11 cellular contexts compared by ENCODE assay signal in the genomic region with DNA sequence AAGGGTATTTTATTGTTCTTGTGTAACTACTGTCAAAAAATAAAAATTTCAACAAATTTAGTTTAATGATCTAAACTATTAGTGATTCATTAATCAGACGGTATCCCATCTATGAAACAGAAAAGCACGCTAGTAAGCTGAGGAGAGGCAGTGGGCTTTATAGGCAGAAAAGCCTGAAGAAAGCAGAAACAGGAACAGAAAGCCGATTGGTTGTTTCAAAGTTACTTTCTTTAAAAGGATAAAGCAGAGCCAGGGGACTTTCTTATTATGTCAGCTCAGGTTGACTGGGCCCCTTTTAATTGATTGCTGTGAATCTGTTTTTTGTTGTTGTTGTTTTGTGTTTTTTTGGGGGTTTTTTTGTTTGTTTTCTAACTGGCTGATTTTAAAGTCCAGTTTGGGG.
DNase-seq lines count a peak whose midpoint lies in the region; ATAC-seq and TF ChIP-seq lines count a peak whose summit lies in the region.
"Had no signal": no experiment of that assay in that cellular context is flagged by ENCODE, and none has a peak within 500 bp of the region (broad histone marks: within the 10 kb centered on the region; RNA-seq: fewer than 3 reads in every experiment).

No MANE protein-coding gene starts in this region.

- TF ChIP-seq CTCF in left ventricle myocardium inferior (IDR thresholded peaks at IDR 0.05; ENCODE audit: borderline replicate concordance) (no peak), mammary epithelial cell (conservative IDR thresholded peaks at IDR 0.05 in 1 of 2, IDR thresholded peaks at IDR 0.05 in 1 of 2; ENCODE audit: extremely low read depth in 1 of 2, insufficient read depth in 1 of 2, low read depth in 1 of 2, low read length in 2 of 2) (no peak), tibial nerve (IDR thresholded peaks at IDR 0.05) (no peak)

- in situ Hi-C loops in mammary epithelial cell (cut with MboI; ENCODE audit: low sequenced_read_pairs in 2 of 2) = loop anchor here in 1 of 2 donors (5.0 kb wide), 1 partner anchor 54 kb away; no protein-coding TSS in a partner anchor

- H3K36me3 ChIP-seq in left ventricle myocardium inferior (no peaks in the 10 kb centered on the region), mammary epithelial cell (ENCODE audit: insufficient read depth, low read length) (no peaks in the 10 kb centered on the region), tibial nerve (no peaks in the 10 kb centered on the region)

- ATAC-seq in Right ventricle myocardium superior (ENCODE audit: poor library complexity) (no peak), HG02943 (IDR thresholded peaks at IDR 0.05; ENCODE audit: low read depth, unreplicated experiment) (peak; percentile 48)

- H3K9me3 ChIP-seq in left ventricle myocardium inferior (replicated peaks) (no peaks in the 10 kb centered on the region), mammary epithelial cell (replicated peaks; ENCODE audit: insufficient read depth, low read length) (peaks cover 4% of the 10 kb centered on the region), tibial nerve (no peaks in the 10 kb centered on the region)

- BruUV-seq in mammary epithelial cell (replicated peaks; lab: Mats Ljungman, UMichigan) = TSS peak; percentile 73

- CTCF ChIA-PET in mammary epithelial cell (lab: Charles Lee; ENCODE audit: low non-redundant PET) (interaction anchor here (0.6 kb wide), 1 partner anchor 273 kb away, joined by 3 read pairs; no protein-coding TSS in a partner anchor), HEK293T (lab: Yijun Ruan, JAX) (interaction anchor here (0.5 kb wide), 1 partner anchor 148 kb away, joined by 4 read pairs; no protein-coding TSS in a partner anchor)

- H3K4me2 ChIP-seq in mammary epithelial cell (ENCODE audit: insufficient read depth, low read depth, low read length) = peak overlapping the region; percentile 73

- no peak for TF ChIP-seq POLR2A in tibial nerve (IDR thresholded peaks at IDR 0.05)

- dilution Hi-C loops in mammary epithelial cell (cut with HindIII; ENCODE audit: low sequenced_read_pairs) = no loop called here

- no peaks in the 10 kb centered on the region for H4K20me1 ChIP-seq in mammary epithelial cell (ENCODE audit: insufficient read depth, low read length)

- H2AFZ ChIP-seq in mammary epithelial cell (ENCODE audit: low read depth, low read length) = no peak overlapping the region

- peak overlapping the region; percentile 72 for H3K9ac ChIP-seq in mammary epithelial cell (ENCODE audit: insufficient read depth, low read length)

- no peak for TF ChIP-seq EP300 in tibial nerve (IDR thresholded peaks at IDR 0.05)

- no peaks in the 10 kb centered on the region for H3K79me2 ChIP-seq in mammary epithelial cell (ENCODE audit: insufficient read depth, low read length)

- intact Hi-C loops in left ventricle myocardium inferior (cut with micrococcal nuclease) (no loop called here), Right ventricle myocardium superior (cut with DNase I) (no loop called here), mammary epithelial cell (cut with micrococcal nuclease) (loop anchor here (2.0 kb wide), 1 partner anchor 25 kb away; no protein-coding TSS in a partner anchor), posterior vena cava (cut with DNase I) (no loop called here)

- no peak for DNase-seq in left ventricle myocardium inferior
- DNase-seq in Right ventricle myocardium superior = no peak
- no peak for DNase-seq in mammary epithelial cell
- DNase-seq in tibial nerve (ENCODE audit: low spot score in 2 of 2) = no peak
- no peak for DNase-seq in HEK293T (ENCODE audit: extremely low spot score)
- no peak for DNase-seq in posterior vena cava (ENCODE audit: low spot score)
- no peak for DNase-seq in islet precursor cell
- DNase-seq: activated CD4-positive, alpha-beta T cell treated with anti-CD3 and anti-CD28 coated beads, Interleukin-2, amount 50 U/mL, for 4 hours; activated naive CD4-positive, alpha-beta T cell treated with Interleukin-2 at 50 U/mL for 16 hours had no signal

- H3K27ac ChIP-seq in left ventricle myocardium inferior (replicated peaks) (peak overlapping the region; percentile 81), mammary epithelial cell (ENCODE audit: insufficient read depth, low read depth, low read length) (peak overlapping the region; percentile 94), tibial nerve (peak overlapping the region in 3 of 4 donors; percentile 13 to 82 (median 68))

- H3K27me3 ChIP-seq in left ventricle myocardium inferior (ENCODE audit: low read depth) = no peaks in the 10 kb centered on the region
- H3K27me3 ChIP-seq in mammary epithelial cell (ENCODE audit: insufficient read depth, low read length) = no peaks in the 10 kb centered on the region
- H3K27me3 ChIP-seq in tibial nerve = no peaks in the 10 kb centered on the region

- POLR2A ChIA-PET in HEK293T (lab: Yijun Ruan, JAX) = no interaction called here

- H3K4me3 ChIP-seq in left ventricle myocardium inferior = no peak overlapping the region
- H3K4me3 ChIP-seq in mammary epithelial cell (replicated peaks in 1 of 3; ENCODE audit: insufficient read depth in 1 of 3, low read depth in 2 of 3, low read length in 3 of 3) = peak overlapping the region in 1 of 3 experiments; percentile 2
- H3K4me3 ChIP-seq in tibial nerve = no peak overlapping the region
- H3K4me3 ChIP-seq: lung had no signal

- 48% methylated on average over 3 of the region's 3 CpGs for WGBS in mammary epithelial cell (ENCODE audit: low coverage, missing lambda C conversion rate)
- WGBS in tibial nerve, 2 donors = 74 to 75% methylated on average over 3 of the region's 3 CpGs

- peaks cover 27% of the 10 kb centered on the region for H3K4me1 ChIP-seq in left ventricle myocardium inferior
- H3K4me1 ChIP-seq in mammary epithelial cell (ENCODE audit: insufficient read depth, low read length) = peaks cover 24% of the 10 kb centered on the region
- peaks cover 0 to 26% (median 13%) of the 10 kb centered on the region in 4 donors for H3K4me1 ChIP-seq in tibial nerve

TF ChIP-seq in HEK293T, 16 proteins besides CTCF, POLR2A, EP300 and RAD21:
- no peak for TF ChIP-seq SUZ12 (IDR thresholded peaks at IDR 0.05)
- TF ChIP-seq, protein P1, sequence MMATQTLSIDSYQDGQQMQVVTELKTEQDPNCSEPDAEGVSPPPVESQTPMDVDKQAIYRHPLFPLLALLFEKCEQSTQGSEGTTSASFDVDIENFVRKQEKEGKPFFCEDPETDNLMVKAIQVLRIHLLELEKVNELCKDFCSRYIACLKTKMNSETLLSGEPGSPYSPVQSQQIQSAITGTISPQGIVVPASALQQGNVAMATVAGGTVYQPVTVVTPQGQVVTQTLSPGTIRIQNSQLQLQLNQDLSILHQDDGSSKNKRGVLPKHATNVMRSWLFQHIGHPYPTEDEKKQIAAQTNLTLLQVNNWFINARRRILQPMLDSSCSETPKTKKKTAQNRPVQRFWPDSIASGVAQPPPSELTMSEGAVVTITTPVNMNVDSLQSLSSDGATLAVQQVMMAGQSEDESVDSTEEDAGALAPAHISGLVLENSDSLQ (IDR thresholded peaks at IDR 0.05) = no peak
- no peak for TF ChIP-seq FOXM1 (IDR thresholded peaks at IDR 0.05; ENCODE audit: borderline replicate concordance)
- TF ChIP-seq FOXA1 (IDR thresholded peaks at IDR 0.05) = no peak
- TF ChIP-seq LEF1 (IDR thresholded peaks at IDR 0.05; ENCODE audit: borderline replicate concordance) = no peak
- TF ChIP-seq FOXK2 (IDR thresholded peaks at IDR 0.05) = no peak
- no peak for TF ChIP-seq L3MBTL2 (conservative IDR thresholded peaks at IDR 0.05)
- no peak for TF ChIP-seq SP1 (IDR thresholded peaks at IDR 0.05)
- TF ChIP-seq ZNF384 (IDR thresholded peaks at IDR 0.05) = no peak
- TF ChIP-seq ELF4 (IDR thresholded peaks at IDR 0.05) = no peak
- no peak for TF ChIP-seq NFRKB (IDR thresholded peaks at IDR 0.05)
- no peak for TF ChIP-seq HDGF (IDR thresholded peaks at IDR 0.05; ENCODE audit: borderline replicate concordance)
- TF ChIP-seq ARNT (IDR thresholded peaks at IDR 0.05) = no peak
- no peak for TF ChIP-seq BHLHE40 (IDR thresholded peaks at IDR 0.05; ENCODE audit: borderline replicate concordance)
- no peak for TF ChIP-seq CTBP1 (IDR thresholded peaks at IDR 0.05; ENCODE audit: borderline replicate concordance)
- no peak for TF ChIP-seq TARDBP (IDR thresholded peaks at IDR 0.05)
TF ChIP-seq in HEK293T: peak in this region for 0.
